In genomic region chrX:44903107-44903506, GRCh38 we compare ENCODE assay signal across 13 cellular contexts. TPM values are rescaled to one million over a fixed set of nuclear protein-coding genes. Genes with fewer than 3 reads are reported as not detected.
DNase-seq lines count a peak whose midpoint lies in the region; ATAC-seq, FAIRE-seq and TF ChIP-seq lines count a peak whose summit lies in the region.
"Had no signal": no experiment of that assay in that cellular context is flagged by ENCODE, and none has a peak within 500 bp of the region (broad histone marks: within the 10 kb centered on the region; RNA-seq: fewer than 3 reads in every experiment).

No MANE protein-coding gene starts in this region.

- TF ChIP-seq POLR2A in HepG2 (IDR thresholded peaks at IDR 0.05; ENCODE audit: insufficient read depth in 1 of 2, low read depth in 2 of 2, low read length in 2 of 2) (no peak), right lobe of liver (IDR thresholded peaks at IDR 0.05) (no peak)

- H3K9ac ChIP-seq in HepG2 (ENCODE audit: insufficient read depth, low read depth, low read length) = no peak overlapping the region

- H3K9me3 Mint-ChIP-seq in stimulated activated naive CD8-positive, alpha-beta T cell treated with anti-CD3 and anti-CD28 coated beads, Interleukin-15, amount 100 ng/mL, for 72 hours = no peaks in the 10 kb centered on the region

- no peak for TF ChIP-seq EP300 in HepG2 (IDR thresholded peaks at IDR 0.05; ENCODE audit: low read depth in 2 of 2, low read length in 2 of 2)
- TF ChIP-seq EP300 in HepG2 (CRISPR knock-in tag; IDR thresholded peaks at IDR 0.05; ENCODE audit: borderline replicate concordance) = no peak

- CTCF ChIA-PET in HepG2 (lab: Yijun Ruan, JAX; ENCODE audit: low intra/inter-chr PET ratio, low total read pairs) = no interaction called here

- peaks cover 61% of the 10 kb centered on the region for H3K4me1 Mint-ChIP-seq in stimulated activated naive CD8-positive, alpha-beta T cell treated with anti-CD3 and anti-CD28 coated beads, Interleukin-15, amount 100 ng/mL, for 72 hours

- ATAC-seq in HepG2 = no peak
- no peak for ATAC-seq in right lobe of liver
- peak; percentile 69 for ATAC-seq in stimulated activated naive CD8-positive, alpha-beta T cell treated with anti-CD3 and anti-CD28 coated beads, Interleukin-15, amount 100 ng/mL, for 72 hours
- no peak for ATAC-seq in GM18907 (IDR thresholded peaks at IDR 0.05; ENCODE audit: unreplicated experiment)
- no peak for ATAC-seq in HG03354 (IDR thresholded peaks at IDR 0.05; ENCODE audit: poor library complexity, severe bottlenecking, unreplicated experiment)
- ATAC-seq: left cardiac atrium had no signal

- DNase-seq in HepG2 (ENCODE audit: low spot score) (peak; percentile 50), right lobe of liver (no peak), OCI-M1 (lab: John Stamatoyannopoulos, UW) (peak; percentile 32), choroid plexus epithelial cell (ENCODE audit: low read depth) (peak; percentile 68), D721Med (ENCODE audit: insufficient read length, low spot score) (no peak)
- peak in 1 of 2 donors; percentile 10 for DNase-seq in stimulated activated naive CD8-positive, alpha-beta T cell treated with anti-CD3 and anti-CD28 coated beads, Interleukin-15, amount 100 ng/mL, for 72 hours
- DNase-seq: left cardiac atrium, NCI-H2171, substantia nigra had no signal

- no peak for TF ChIP-seq CTCF in HepG2 (CRISPR knock-in tag; IDR thresholded peaks at IDR 0.05)
- TF ChIP-seq CTCF in right lobe of liver (IDR thresholded peaks at IDR 0.05) = no peak
- no peak for TF ChIP-seq CTCF in choroid plexus epithelial cell (conservative IDR thresholded peaks at IDR 0.05; ENCODE audit: low read depth, low read length)
- TF ChIP-seq CTCF in D721Med (IDR thresholded peaks at IDR 0.05; ENCODE audit: insufficient read depth, missing control alignments) = no peak

- peaks cover 92% of the 10 kb centered on the region for H3K79me2 ChIP-seq in HepG2 (ENCODE audit: insufficient read depth, low read length)

- no peak overlapping the region for H2AFZ ChIP-seq in HepG2 (ENCODE audit: low read length)

- BruUV-seq in HepG2 (replicated peaks; lab: Mats Ljungman, UMichigan) = no TSS peak

- intact Hi-C loops in HepG2 (cut with micrococcal nuclease; ENCODE audit: unreplicated experiment) (no loop called here), right lobe of liver (cut with DNase I) (no loop called here)

- H3K27ac ChIP-seq in HepG2 (ENCODE audit: extremely low read length, insufficient read depth, low read length) (no peak overlapping the region), right lobe of liver (no peak overlapping the region)

- peaks cover 20% of the 10 kb centered on the region for H4K20me1 ChIP-seq in HepG2 (ENCODE audit: insufficient read depth, low read length)

- 25% methylated on average over 4 of the region's 4 CpGs for WGBS in HepG2 (ENCODE audit: low lambda C conversion rate)
- whole genome bisulfite sequencing in right lobe of liver (ENCODE audit: insufficient coverage, low coverage, low lambda C conversion rate, missing lambda C conversion rate) = 61% methylated on average over 4 of the region's 4 CpGs

- POLR2A ChIA-PET in HepG2 (lab: Yijun Ruan, JAX) = no interaction called here

- H3K27me3 ChIP-seq in HepG2 (ENCODE audit: control insufficient read depth in 1 of 2, insufficient read depth in 2 of 2, low read length in 2 of 2) (no peaks in the 10 kb centered on the region), right lobe of liver (no peaks in the 10 kb centered on the region)

- H3K4me1 ChIP-seq in HepG2 (ENCODE audit: insufficient read depth, low read length) (peaks cover 67% of the 10 kb centered on the region), right lobe of liver (peaks cover 1 to 58% (median 4%) of the 10 kb centered on the region in 4 donors)

- H3K4me3 Mint-ChIP-seq in stimulated activated naive CD8-positive, alpha-beta T cell treated with anti-CD3 and anti-CD28 coated beads, Interleukin-15, amount 100 ng/mL, for 72 hours = peak overlapping the region in 1 of 2 donors; percentile 49

- H3K9me3 ChIP-seq in HepG2 (ENCODE audit: low read length) (no peaks in the 10 kb centered on the region), right lobe of liver (no peaks in the 10 kb centered on the region)

- FAIRE-seq in HepG2 (lab: Jason Lieb, UNC) = peak; percentile 12
- FAIRE-seq in D721Med (lab: Jason Lieb, UNC) = no peak

- H3K4me3 ChIP-seq in HepG2 (replicated peaks in 1 of 3; ENCODE audit: insufficient read depth in 1 of 3, low read depth in 2 of 3, low read length in 3 of 3) = no peak overlapping the region
- no peak overlapping the region for H3K4me3 ChIP-seq in right lobe of liver
- H3K4me3 ChIP-seq in choroid plexus epithelial cell (ENCODE audit: low read depth, low read length) = no peak overlapping the region

- no peak overlapping the region for H3K27ac Mint-ChIP-seq in stimulated activated naive CD8-positive, alpha-beta T cell treated with anti-CD3 and anti-CD28 coated beads, Interleukin-15, amount 100 ng/mL, for 72 hours

- TF ChIP-seq RAD21 in HepG2 (CRISPR knock-in tag; IDR thresholded peaks at IDR 0.05) = no peak

- peak overlapping the region; percentile 36; the same call in 1 of the 2 replicates for H3K4me2 ChIP-seq in HepG2 (ENCODE audit: low read depth, low read length)

- in situ Hi-C loops in HepG2 (cut with HindIII; ENCODE audit: extremely low pct_ligation_motif_present, low pct_unique_long_range_greater_than_20kb) = no loop called here

- no peaks in the 10 kb centered on the region for H3K36me3 ChIP-seq in HepG2 (replicated peaks in 1 of 2; ENCODE audit: control insufficient read depth in 1 of 2, insufficient read depth in 2 of 2, low read length in 2 of 2)
- no peaks in the 10 kb centered on the region for H3K36me3 ChIP-seq in right lobe of liver

- H3K27me3 Mint-ChIP-seq in stimulated activated naive CD8-positive, alpha-beta T cell treated with anti-CD3 and anti-CD28 coated beads, Interleukin-15, amount 100 ng/mL, for 72 hours = no peaks in the 10 kb centered on the region

RNA-seq across cellular contexts. Expression of gene KDM6A, which starts 30.1 kb away (rescaled TPM):
- 18.2 and 23.1 TPM in 2 replicates for total RNA-seq in HepG2 (2016; rRNA removed; fragmentation: Illumina TruSeq; extraction: Trizol)
- total RNA-seq in HepG2 (2016; cell fraction: cytosol; rRNA removed; fragmentation: Illumina TruSeq; extraction: Trizol; ENCODE audit: low read depth) = 2.7 and 3.0 TPM in 2 replicates
- 17.0 and 20.8 TPM in 2 replicates for total RNA-seq in HepG2 (2016; cell fraction: insoluble cytoplasmic fraction; rRNA removed; fragmentation: Illumina TruSeq; extraction: Trizol)
- 7.9 and 9.7 TPM in 2 replicates for total RNA-seq in HepG2 (2016; cell fraction: membrane; rRNA removed; fragmentation: Illumina TruSeq; extraction: Trizol)
- 37.4 and 39.2 TPM in 2 replicates for total RNA-seq in HepG2 (2016; cell fraction: nucleus; rRNA removed; fragmentation: Illumina TruSeq; extraction: Trizol)
- 15.7 and 16.7 TPM in 2 replicates for polyA plus RNA-seq in HepG2 (2011; rRNA removed)
- 9.4 and 11.1 TPM in 2 replicates for polyA plus RNA-seq in HepG2 (2011; cell fraction: cytosol; rRNA removed)
- 22.0 and 22.7 TPM in 2 replicates for polyA plus RNA-seq in HepG2 (2011; cell fraction: nucleus; rRNA removed)
- polyA plus RNA-seq in HepG2 (2012) = 15.3 and 16.9 TPM in 2 replicates
- polyA plus RNA-seq in HepG2 (2016; cell fraction: cytosol; fragmentation: Illumina TruSeq; extraction: Trizol; ENCODE audit: low read depth) = 0.28 and 0.36 TPM in 2 replicates
- 14.5 and 16.0 TPM in 2 replicates for polyA plus RNA-seq in HepG2 (2016; cell fraction: insoluble cytoplasmic fraction; fragmentation: Illumina TruSeq; extraction: Trizol; ENCODE audit: low read depth)
- 2.1 and 2.9 TPM in 2 replicates for polyA plus RNA-seq in HepG2 (2016; cell fraction: membrane; fragmentation: Illumina TruSeq; extraction: Trizol; ENCODE audit: low read depth)
- 34.7 and 43.7 TPM in 2 replicates for polyA plus RNA-seq in HepG2 (2016; cell fraction: nucleus; fragmentation: Illumina TruSeq; extraction: Trizol; ENCODE audit: insufficient read depth, low read depth)
- 37.7 and 71.1 TPM in 2 replicates for polyA minus RNA-seq in HepG2 (2011; rRNA and poly(A)+ RNA removed; ENCODE audit: low replicate concordance)
- 13.8 and 17.6 TPM in 2 replicates for polyA minus RNA-seq in HepG2 (2011; cell fraction: cytosol; rRNA and poly(A)+ RNA removed)
- polyA minus RNA-seq in HepG2 (2011; cell fraction: nucleus; rRNA and poly(A)+ RNA removed) = 81.7 and 86.5 TPM in 2 replicates
- total RNA-seq in right lobe of liver = 10 to 100 TPM in 5 of 6 experiments, 1 to 10 TPM in 1; 7.1 to 20.9 (median 15.7) TPM

RNA-seq across cellular contexts. Expression of gene DUSP21, which starts 59.3 kb away (rescaled TPM):
- not detected in 2 replicates for total RNA-seq in HepG2 (2016; rRNA removed; fragmentation: Illumina TruSeq; extraction: Trizol)
- total RNA-seq in HepG2 (2016; cell fraction: cytosol; rRNA removed; fragmentation: Illumina TruSeq; extraction: Trizol; ENCODE audit: low read depth) = not detected in 2 replicates
- total RNA-seq in HepG2 (2016; cell fraction: insoluble cytoplasmic fraction; rRNA removed; fragmentation: Illumina TruSeq; extraction: Trizol) = not detected in 2 replicates
- total RNA-seq in HepG2 (2016; cell fraction: membrane; rRNA removed; fragmentation: Illumina TruSeq; extraction: Trizol) = not detected in 2 replicates
- not detected in 2 replicates for total RNA-seq in HepG2 (2016; cell fraction: nucleus; rRNA removed; fragmentation: Illumina TruSeq; extraction: Trizol)
- not detected in 2 replicates for polyA plus RNA-seq in HepG2 (2011; rRNA removed)
- 0.07 TPM in 1 of 2 replicates, not detected in the other for polyA plus RNA-seq in HepG2 (2011; cell fraction: cytosol; rRNA removed)
- polyA plus RNA-seq in HepG2 (2011; cell fraction: nucleus; rRNA removed) = not detected in 2 replicates
- not detected in 2 replicates for polyA plus RNA-seq in HepG2 (2012)
- not detected in 2 replicates for polyA plus RNA-seq in HepG2 (2016; cell fraction: cytosol; fragmentation: Illumina TruSeq; extraction: Trizol; ENCODE audit: low read depth)
- not detected in 2 replicates for polyA plus RNA-seq in HepG2 (2016; cell fraction: insoluble cytoplasmic fraction; fragmentation: Illumina TruSeq; extraction: Trizol; ENCODE audit: low read depth)
- polyA plus RNA-seq in HepG2 (2016; cell fraction: membrane; fragmentation: Illumina TruSeq; extraction: Trizol; ENCODE audit: low read depth) = not detected in 2 replicates
- not detected in 2 replicates for polyA plus RNA-seq in HepG2 (2016; cell fraction: nucleus; fragmentation: Illumina TruSeq; extraction: Trizol; ENCODE audit: insufficient read depth, low read depth)
- polyA minus RNA-seq in HepG2 (2011; rRNA and poly(A)+ RNA removed; ENCODE audit: low replicate concordance) = not detected in 2 replicates
- polyA minus RNA-seq in HepG2 (2011; cell fraction: cytosol; rRNA and poly(A)+ RNA removed) = not detected in 2 replicates
- polyA minus RNA-seq in HepG2 (2011; cell fraction: nucleus; rRNA and poly(A)+ RNA removed) = not detected in 2 replicates
- not detected for total RNA-seq in right lobe of liver
- total RNA-seq: chondrocyte; left cardiac atrium; T-helper 2 cell treated with Interferon-gamma antibody and Interleukin-4, amounts not matched to agents 100 ng/mL and 5 ng/mL, for 36 hours had no signal

Comparison
In these comparisons a context has a peak if more than half of its experiments do, and no peak if none do; other contexts are left out.
1. DNase-seq: peak in HepG2 (single experiment), OCI-M1 (single experiment) and choroid plexus epithelial cell (single experiment); none in right lobe of liver (0 of 3) and D721Med (single experiment).